Comparison of ENCODE assay signal across 1 cellular context in genomic region chr2:82234283-82234682, GRCh38.
TF ChIP-seq lines count a peak whose summit lies in the region.

No MANE protein-coding gene starts in this region.

TF ChIP-seq in HepG2, 621 proteins besides CTCF, POLR2A, EP300 and RAD21:
- TF ChIP-seq BRD4 (CRISPR knock-in tag; IDR thresholded peaks at IDR 0.05) (no peak), ZNF878 (CRISPR knock-in tag; IDR thresholded peaks at IDR 0.05) (no peak), AGO2 (optimal IDR thresholded peaks at IDR 0.05; ENCODE audit: low read depth, low read length) (no peak), ZNF598 (CRISPR knock-in tag; IDR thresholded peaks at IDR 0.05; ENCODE audit: borderline replicate concordance) (no peak), KLF11 (CRISPR knock-in tag; IDR thresholded peaks at IDR 0.05) (no peak), GABPB1 (CRISPR knock-in tag; IDR thresholded peaks at IDR 0.05) (no peak)
